2 cellular contexts compared by ENCODE assay signal in the genomic region with DNA sequence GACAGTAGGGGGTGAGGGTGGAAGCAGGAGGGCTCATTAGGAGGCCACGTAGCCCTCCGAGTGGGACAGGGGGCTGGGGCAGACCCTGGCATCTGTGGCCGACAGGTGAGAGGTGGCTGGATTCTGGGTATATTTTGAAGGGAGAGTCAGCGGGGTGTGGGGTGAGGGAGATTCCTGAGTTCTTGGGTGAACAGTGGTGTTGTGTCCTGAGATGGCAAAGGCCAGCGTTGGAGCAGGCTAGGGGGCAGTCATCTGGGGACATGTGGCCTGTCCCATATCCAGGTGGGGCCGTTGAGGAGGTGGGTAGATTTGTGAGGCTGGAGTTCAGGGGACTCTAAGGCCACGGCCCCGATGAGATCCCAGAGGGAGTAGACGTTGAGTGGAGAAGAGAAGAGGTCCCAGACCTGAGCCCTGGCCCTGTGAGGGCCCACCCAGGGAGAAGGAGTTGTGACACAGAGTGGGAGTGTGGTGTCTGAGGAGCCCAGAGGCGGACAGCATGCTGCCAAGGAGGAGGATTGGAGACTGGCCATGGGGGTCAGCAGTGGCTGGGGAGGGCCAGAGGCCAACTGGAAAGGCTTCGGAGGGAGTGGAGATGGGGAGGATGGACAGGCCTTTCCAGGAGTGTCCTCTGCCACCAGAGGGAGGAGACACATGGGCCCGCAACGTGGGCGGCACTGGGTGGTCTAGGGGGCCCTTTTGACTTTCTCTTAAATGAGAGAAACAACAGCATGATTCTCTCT.
TF ChIP-seq lines count a peak whose summit lies in the region.

No MANE protein-coding gene starts in this region.

TF ChIP-seq in SK-N-SH, 30 proteins besides CTCF, POLR2A, EP300 and RAD21:
- TF ChIP-seq SMC3 (IDR thresholded peaks at IDR 0.05; ENCODE audit: low read depth, low read length): no peak
- TF ChIP-seq FOXJ3 (CRISPR knock-in tag; IDR thresholded peaks at IDR 0.05): no peak

TF ChIP-seq in SK-N-SH treated with all-trans-retinoic acid at 6 μM for 48 hours, 23 proteins besides CTCF, POLR2A, EP300 and RAD21:
- TF ChIP-seq TOX (CRISPR knock-in tag; IDR thresholded peaks at IDR 0.05; ENCODE audit: borderline replicate concordance) (no peak), TCF4 (CRISPR knock-in tag; IDR thresholded peaks at IDR 0.05; ENCODE audit: borderline replicate concordance) (no peak), ESRRG (CRISPR knock-in tag; IDR thresholded peaks at IDR 0.05) (no peak), ZFP30 (CRISPR knock-in tag; IDR thresholded peaks at IDR 0.05) (no peak), CREB5 (CRISPR knock-in tag; IDR thresholded peaks at IDR 0.05; ENCODE audit: low read depth) (no peak), ARNTL (CRISPR knock-in tag; IDR thresholded peaks at IDR 0.05; ENCODE audit: borderline replicate concordance, low read depth) (no peak), ZFP3 (CRISPR knock-in tag; IDR thresholded peaks at IDR 0.05) (no peak), CSDC2 (CRISPR knock-in tag; IDR thresholded peaks at IDR 0.05) (no peak), GLIS3 (CRISPR knock-in tag; IDR thresholded peaks at IDR 0.05) (no peak), OSR1 (CRISPR knock-in tag; IDR thresholded peaks at IDR 0.05) (no peak), ISL1 (CRISPR knock-in tag; IDR thresholded peaks at IDR 0.05) (no peak), ZC3H10 (CRISPR knock-in tag; IDR thresholded peaks at IDR 0.05) (no peak), BACH2 (CRISPR knock-in tag; IDR thresholded peaks at IDR 0.05; ENCODE audit: borderline replicate concordance) (no peak), ZNF70 (CRISPR knock-in tag; IDR thresholded peaks at IDR 0.05) (no peak), RARB (CRISPR knock-in tag; IDR thresholded peaks at IDR 0.05) (no peak), PPARA (CRISPR knock-in tag; IDR thresholded peaks at IDR 0.05; ENCODE audit: borderline replicate concordance) (no peak), ZNF565 (CRISPR knock-in tag; conservative IDR thresholded peaks at IDR 0.05; ENCODE audit: low read depth) (no peak), PATZ1 (CRISPR knock-in tag; IDR thresholded peaks at IDR 0.05; ENCODE audit: borderline replicate concordance) (no peak), SNAI2 (CRISPR knock-in tag; IDR thresholded peaks at IDR 0.05) (no peak)
